Comparison of ENCODE assay signal across 14 cellular contexts in the genomic region with DNA sequence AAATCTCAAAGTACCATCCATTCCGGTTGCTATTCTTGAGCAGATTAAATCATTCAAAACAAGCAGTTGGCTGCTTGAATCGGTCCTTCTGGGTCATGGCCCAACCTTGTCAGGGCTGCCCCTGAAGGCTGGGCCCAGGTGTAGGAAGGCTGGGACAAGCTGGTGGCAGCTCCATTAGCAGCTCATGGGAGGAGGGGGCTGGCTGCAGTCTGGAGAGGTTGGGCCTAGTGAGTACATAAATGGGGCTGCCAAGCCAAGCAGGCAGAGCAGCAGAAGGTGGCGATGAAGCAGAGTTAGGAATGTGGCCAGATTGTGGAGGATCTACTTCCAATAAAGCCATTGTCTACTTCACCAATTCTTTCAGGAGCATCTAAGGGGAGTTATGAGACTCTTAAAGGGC.
DNase-seq lines count a peak whose midpoint lies in the region; ATAC-seq and TF ChIP-seq lines count a peak whose summit lies in the region.
"Had no signal": no experiment of that assay in that cellular context is flagged by ENCODE, and none has a peak within 500 bp of the region (broad histone marks: within the 10 kb centered on the region; RNA-seq: fewer than 3 reads in every experiment).

No MANE protein-coding gene starts in this region.

- H3K4me1 ChIP-seq in HUES48 (ENCODE audit: control insufficient read depth, insufficient read depth, low read length) (peaks cover 20% of the 10 kb centered on the region), upper lobe of right lung (no peaks in the 10 kb centered on the region)

- H3K9me3 Mint-ChIP-seq in brain, result peaks cover 0 to 3% (median 0%) of the 10 kb centered on the region in 5 experiments
- H3K9me3 Mint-ChIP-seq: dendritic cell treated with granulocyte-macrophage colony-stimulating factor and Interleukin-4, amounts not matched to agents 40 ng/mL and 50 ng/mL, for 4 days; stimulated activated naive CD8-positive, alpha-beta T cell treated with anti-CD3 and anti-CD28 coated beads, Interleukin-15, Interleukin-2, amounts not matched to agents 100 ng/mL and 50 ng/mL, for 24 hours had no signal

- H3K9ac ChIP-seq in HUES48 (ENCODE audit: low read depth, low read length), result no peak overlapping the region
- H3K9ac ChIP-seq: SK-N-SH had no signal

- H3K27ac ChIP-seq in HUES48 (ENCODE audit: low read depth, low read length), result peak overlapping the region; percentile 10
- no peak overlapping the region for H3K27ac ChIP-seq in upper lobe of right lung

- H3K27me3 ChIP-seq in HUES48 (ENCODE audit: control insufficient read depth, insufficient read depth, low read length) (no peaks in the 10 kb centered on the region), upper lobe of right lung (no peaks in the 10 kb centered on the region)
- H3K27me3 ChIP-seq: heart right ventricle had no signal

- peak overlapping the region in 3 of 5 experiments; percentile 59 to 93 (median 88) for H3K27ac Mint-ChIP-seq in brain
- H3K27ac Mint-ChIP-seq: dendritic cell treated with granulocyte-macrophage colony-stimulating factor and Interleukin-4, amounts not matched to agents 40 ng/mL and 50 ng/mL, for 4 days; HFFc6; stimulated activated naive CD8-positive, alpha-beta T cell treated with anti-CD3 and anti-CD28 coated beads, Interleukin-15, Interleukin-2, amounts not matched to agents 100 ng/mL and 50 ng/mL, for 24 hours had no signal

- H3K36me3 ChIP-seq in HUES48 (ENCODE audit: control insufficient read depth, insufficient read depth, low read length), result no peaks in the 10 kb centered on the region
- no peaks in the 10 kb centered on the region for H3K36me3 ChIP-seq in upper lobe of right lung
- H3K36me3 ChIP-seq: heart right ventricle had no signal

- DNase-seq in NCI-H2196 (lab: John Stamatoyannopoulos, UW; ENCODE audit: unreplicated experiment) (peak; percentile 69), upper lobe of right lung (no peak), GDM1 (lab: John Stamatoyannopoulos, UW) (no peak)
- DNase-seq: EL, HFFc6, KG1, SK-N-SH had no signal

- H3K4me3 Mint-ChIP-seq in brain, result peak overlapping the region in 4 of 5 experiments; percentile 34 to 68 (median 60)
- H3K4me3 Mint-ChIP-seq: dendritic cell treated with granulocyte-macrophage colony-stimulating factor and Interleukin-4, amounts not matched to agents 40 ng/mL and 50 ng/mL, for 4 days; HFFc6; stimulated activated naive CD8-positive, alpha-beta T cell treated with anti-CD3 and anti-CD28 coated beads, Interleukin-15, Interleukin-2, amounts not matched to agents 100 ng/mL and 50 ng/mL, for 24 hours had no signal

- H3K4me1 Mint-ChIP-seq in brain, result no peaks in the 10 kb centered on the region

- intact Hi-C loops in upper lobe of right lung (cut with DNase I), result no loop called here

- H3K36me3 Mint-ChIP-seq in brain, result no peaks in the 10 kb centered on the region

- H3K9me3 ChIP-seq in HUES48 (ENCODE audit: control insufficient read depth, insufficient read depth, low read length) (no peaks in the 10 kb centered on the region), upper lobe of right lung (no peaks in the 10 kb centered on the region)
- H3K9me3 ChIP-seq: SK-N-SH had no signal

- ATAC-seq in upper lobe of right lung, result peak; percentile 47
- ATAC-seq in GM18867 (IDR thresholded peaks at IDR 0.05; ENCODE audit: unreplicated experiment), result no peak
- no peak for ATAC-seq in esophagus mucosa

- TF ChIP-seq CTCF in brain (conservative IDR thresholded peaks at IDR 0.05), result no peak
- TF ChIP-seq CTCF in upper lobe of right lung (IDR thresholded peaks at IDR 0.05), result no peak

- H3K4me3 ChIP-seq in HUES48 (ENCODE audit: low read depth, low read length), result no peak overlapping the region
- no peak overlapping the region for H3K4me3 ChIP-seq in upper lobe of right lung
- H3K4me3 ChIP-seq: heart right ventricle had no signal

- no peaks in the 10 kb centered on the region for H3K27me3 Mint-ChIP-seq in brain
- H3K27me3 Mint-ChIP-seq: dendritic cell treated with granulocyte-macrophage colony-stimulating factor and Interleukin-4, amounts not matched to agents 40 ng/mL and 50 ng/mL, for 4 days; stimulated activated naive CD8-positive, alpha-beta T cell treated with anti-CD3 and anti-CD28 coated beads, Interleukin-15, Interleukin-2, amounts not matched to agents 100 ng/mL and 50 ng/mL, for 24 hours had no signal
